8 cellular contexts compared by ENCODE assay signal in the genomic region with DNA sequence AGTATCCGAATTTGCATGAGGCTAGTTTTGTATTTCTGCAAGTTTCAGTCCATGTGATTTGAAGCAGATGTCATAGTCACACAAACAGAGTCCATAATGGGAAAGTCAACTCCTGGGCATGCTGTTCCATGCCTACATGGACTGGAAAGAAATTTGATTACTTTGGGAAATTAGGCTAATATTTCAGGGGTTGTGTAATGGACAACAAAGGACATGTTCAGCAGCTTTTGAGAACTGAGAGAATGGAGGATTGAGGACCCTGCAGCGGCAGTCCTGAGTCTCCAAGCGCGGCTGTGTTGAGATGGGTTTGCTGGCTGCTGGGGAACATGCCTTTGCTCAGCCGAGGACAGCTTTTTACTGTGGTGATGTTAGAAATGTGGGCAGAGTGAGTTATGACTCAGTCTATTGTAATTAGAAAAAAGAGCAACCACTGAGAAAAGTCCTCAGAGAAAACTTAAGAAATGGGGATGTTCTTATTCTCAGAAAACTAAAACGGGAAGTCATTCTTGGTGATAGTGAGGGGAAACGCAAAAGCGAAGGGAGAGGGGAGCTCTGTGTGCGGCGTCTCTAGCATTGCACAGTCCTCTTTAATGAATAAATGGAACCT.
DNase-seq lines count a peak whose midpoint lies in the region; ATAC-seq and TF ChIP-seq lines count a peak whose summit lies in the region.

No MANE protein-coding gene starts in this region.

- no peaks in the 10 kb centered on the region for H3K36me3 ChIP-seq in esophagus squamous epithelium

- H3K4me1 Mint-ChIP-seq in T-helper 1 cell treated with Interleukin-12 subunit alpha and Interleukin-12 subunit beta and Interleukin-4 antibody, amounts not matched to agents 30 μg/mL and 1 μg/mL, for 36 hours (ENCODE audit: low read depth), result peaks cover 40% of the 10 kb centered on the region

- H3K27me3 Mint-ChIP-seq in T-helper 1 cell treated with Interleukin-12 subunit alpha and Interleukin-12 subunit beta and Interleukin-4 antibody, amounts not matched to agents 30 μg/mL and 1 μg/mL, for 36 hours (ENCODE audit: low read depth), result no peaks in the 10 kb centered on the region

- peaks cover 0 to 9% (median 5%) of the 10 kb centered on the region in 3 donors for H3K4me1 ChIP-seq in esophagus squamous epithelium

- H3K4me3 Mint-ChIP-seq in T-helper 1 cell treated with Interleukin-12 subunit alpha and Interleukin-12 subunit beta and Interleukin-4 antibody, amounts not matched to agents 30 μg/mL and 1 μg/mL, for 36 hours, result peak overlapping the region; percentile 77

- TF ChIP-seq CTCF in fibroblast of pulmonary artery (IDR thresholded peaks at IDR 0.05; ENCODE audit: low read length, missing control alignments) (no peak), esophagus squamous epithelium (IDR thresholded peaks at IDR 0.05) (no peak)

- TF ChIP-seq POLR2A in esophagus squamous epithelium (IDR thresholded peaks at IDR 0.05), result peak in 1 of 4 donors; percentile 20

- H3K27ac Mint-ChIP-seq in T-helper 1 cell treated with Interleukin-12 subunit alpha and Interleukin-12 subunit beta and Interleukin-4 antibody, amounts not matched to agents 30 μg/mL and 1 μg/mL, for 36 hours, result peak overlapping the region; percentile 87

- DNase-seq in AG08396 (ENCODE audit: low spot score) (peak; percentile 49), fibroblast of pulmonary artery (ENCODE audit: low read depth) (peak; percentile 3), substantia nigra (lab: John Stamatoyannopoulos, UW) (peak in 5 of 49 donors; percentile 31 to 66 (median 45)), dermis blood vessel endothelial cell (no peak), esophagus squamous epithelium (lab: John Stamatoyannopoulos, UW) (no peak)

- H3K9me3 ChIP-seq in esophagus squamous epithelium, result no peaks in the 10 kb centered on the region

- no peaks in the 10 kb centered on the region for H3K27me3 ChIP-seq in esophagus squamous epithelium

- H3K4me3 ChIP-seq in fibroblast of pulmonary artery (replicated peaks; ENCODE audit: low read depth, low read length) (no peak overlapping the region), esophagus squamous epithelium (peak overlapping the region in 1 of 4 donors; percentile 13)

- H3K9me3 Mint-ChIP-seq in T-helper 1 cell treated with Interleukin-12 subunit alpha and Interleukin-12 subunit beta and Interleukin-4 antibody, amounts not matched to agents 30 μg/mL and 1 μg/mL, for 36 hours, result no peaks in the 10 kb centered on the region

- WGBS in esophagus squamous epithelium, 2 donors, result 37 to 64% methylated on average over 10 of the region's 10 CpGs

- intact Hi-C loops in esophagus squamous epithelium (cut with DNase I), result no loop called here

- ATAC-seq in GM18907 (IDR thresholded peaks at IDR 0.05; ENCODE audit: unreplicated experiment), result peak; percentile 87
- peak; percentile 80 for ATAC-seq in HG03095 (IDR thresholded peaks at IDR 0.05; ENCODE audit: unreplicated experiment)

- H3K36me3 Mint-ChIP-seq in T-helper 1 cell treated with Interleukin-12 subunit alpha and Interleukin-12 subunit beta and Interleukin-4 antibody, amounts not matched to agents 30 μg/mL and 1 μg/mL, for 36 hours (ENCODE audit: low read depth), result peaks cover 7% of the 10 kb centered on the region

- peak overlapping the region; percentile 76 for H3K27ac ChIP-seq in substantia nigra (ENCODE audit: low read depth, low read length, poor library complexity, severe bottlenecking)
- H3K27ac ChIP-seq in esophagus squamous epithelium, result peak overlapping the region in 2 of 4 donors; percentile 39 to 59

Comparison
In these comparisons a context has a peak if more than half of its experiments do, and no peak if none do; other contexts are left out.
1. DNase-seq: peak in AG08396 (single experiment) and fibroblast of pulmonary artery (single experiment); none in dermis blood vessel endothelial cell (single experiment) and esophagus squamous epithelium (single experiment).